In the genomic region with DNA sequence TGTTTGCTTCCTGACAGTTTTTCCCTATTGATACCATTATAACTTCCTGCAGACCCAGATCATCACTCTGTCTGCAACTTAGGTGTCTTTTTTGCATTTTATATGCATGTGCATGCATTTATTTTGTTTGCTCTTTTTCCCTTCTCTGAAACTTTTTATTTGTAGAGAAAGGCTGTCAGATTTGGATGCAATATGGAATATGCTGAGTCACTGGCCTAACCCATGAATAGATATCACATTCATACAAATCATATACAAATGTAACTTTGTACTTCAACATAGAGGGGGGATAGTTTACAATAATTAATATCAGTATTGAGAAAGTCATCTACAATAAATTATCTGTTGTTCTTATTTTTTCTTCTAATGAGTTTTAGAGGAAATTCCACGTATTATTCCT, we compare ENCODE assay signal across 21 cellular contexts.
"Had no signal": no experiment of that assay in that cellular context is flagged by ENCODE, and none has a peak within 500 bp of the region (broad histone marks: within the 10 kb centered on the region; RNA-seq: fewer than 3 reads in every experiment).

No MANE protein-coding gene starts in this region.

- DNase-seq: activated B cell treated with CpG ODN at 0.5 μM for 24 hours; activated CD4-positive, alpha-beta T cell treated with anti-CD3 and anti-CD28 coated beads for 36 hours; activated CD4-positive, alpha-beta T cell treated with anti-CD3 and anti-CD28 coated beads, Interleukin-2, amount 50 U/mL, for 4 hours; activated CD8-positive, alpha-beta memory T cell treated with anti-CD3 and anti-CD28 coated beads for 24 hours; activated CD8-positive, alpha-beta memory T cell treated with anti-CD3 and anti-CD28 coated beads, Interleukin-2, amount 50 U/mL, for 4 hours; activated naive CD4-positive, alpha-beta T cell; activated T-cell treated with anti-CD3 and anti-CD28 coated beads, Interleukin-2, amount 50 U/mL, for 24 hours; amniotic stem cell; cerebellar nuclear complex; left lung; natural killer cell; retina; stimulated activated CD4-positive, alpha-beta T cell treated with anti-CD3 and anti-CD28 coated beads, Interleukin-4, amount 100 ng/mL, for 24 hours; stimulated activated naive CD4-positive, alpha-beta T cell treated with Interleukin-2 at 50 U/mL for 16 hours; T-helper 17 cell; upper lobe of left lung had no signal

- H3K27ac ChIP-seq: coronary artery, epithelial cell of prostate, left lung, thoracic aorta, upper lobe of left lung had no signal

- H3K9me3 ChIP-seq: left lung, thoracic aorta, upper lobe of left lung had no signal

- ATAC-seq: activated CD4-positive, alpha-beta T cell treated with anti-CD3 and anti-CD28 coated beads for 36 hours; activated T-helper 17 cell treated with anti-CD3 and anti-CD28 coated beads, Interleukin-2, amount 50 U/mL, for 72 hours; left lung; natural killer cell; T-helper 17 cell had no signal

- H3K4me3 ChIP-seq: coronary artery, left lung, lung, thoracic aorta, upper lobe of left lung had no signal

- H3K36me3 ChIP-seq: left lung, thoracic aorta, upper lobe of left lung had no signal

- H3K4me1 ChIP-seq: left lung, upper lobe of left lung had no signal

- H3K27me3 ChIP-seq: left lung, upper lobe of left lung had no signal
